In the genomic region with DNA sequence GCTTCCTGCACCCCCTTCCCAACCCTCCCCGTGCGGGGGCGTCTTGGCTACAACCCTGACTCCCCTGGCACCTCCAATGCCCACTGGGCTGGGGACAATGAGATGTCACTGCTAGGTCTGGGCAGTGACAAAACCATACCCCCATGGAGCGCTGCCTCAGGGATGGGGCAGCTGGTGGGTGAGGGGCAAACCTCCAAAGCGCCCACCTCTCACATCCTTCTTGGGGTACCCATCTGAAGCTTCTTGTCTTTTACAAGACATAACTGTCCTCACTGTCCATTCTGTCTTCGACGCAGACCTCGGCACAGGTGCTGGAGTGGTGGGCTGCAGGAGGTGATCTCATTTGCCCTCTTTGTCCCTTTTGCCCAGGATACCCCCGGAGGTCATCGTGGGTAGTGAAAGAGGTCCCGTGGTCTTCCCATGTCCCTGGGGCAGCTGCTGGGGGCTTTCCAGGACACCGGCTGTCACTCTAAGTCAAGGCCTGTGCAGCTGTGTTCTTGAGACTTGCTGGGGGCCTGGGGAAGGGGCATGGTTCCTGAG, we compare ENCODE assay signal across 17 cellular contexts. TPM values are rescaled to one million over a fixed set of nuclear protein-coding genes. Genes with fewer than 3 reads are reported as not detected.
DNase-seq lines count a peak whose midpoint lies in the region; ATAC-seq and TF ChIP-seq lines count a peak whose summit lies in the region.
"Had no signal": no experiment of that assay in that cellular context is flagged by ENCODE, and none has a peak within 500 bp of the region (broad histone marks: within the 10 kb centered on the region; RNA-seq: fewer than 3 reads in every experiment).

No MANE protein-coding gene starts in this region.

- no peak for TF ChIP-seq CTCF in activated CD8-positive, alpha-beta T cell treated with anti-CD3 and anti-CD28 coated beads for 36 hours (IDR thresholded peaks at IDR 0.05)
- TF ChIP-seq CTCF in WERI-Rb-1 (IDR thresholded peaks at IDR 0.05; ENCODE audit: low read depth, low read length) (peak; percentile 38), GM10248 (IDR thresholded peaks at IDR 0.05; ENCODE audit: control extremely low read depth, extremely low read depth, low read depth, missing control alignments) (no peak)

- peak; percentile 16 for DNase-seq in activated CD8-positive, alpha-beta T cell treated with anti-CD3 and anti-CD28 coated beads, Interleukin-2, amount 10 ng/mL, durations not matched to agents 7 days and 5 days
- DNase-seq in activated CD8-positive, alpha-beta T cell treated with anti-CD3 and anti-CD28 coated beads for 36 hours, result no peak
- DNase-seq in WERI-Rb-1 (no peak), iPS-NIHi7 (ENCODE audit: extremely low spot score) (peak; percentile 31), GM10248 (ENCODE audit: extremely low spot score) (no peak), kidney tubule cell (ENCODE audit: low spot score) (no peak), NCI-H1436 (lab: John Stamatoyannopoulos, UW) (no peak)
- peak; percentile 8 for DNase-seq in stimulated activated CD8-positive, alpha-beta memory T cell treated with anti-CD3 and anti-CD28 coated beads, Interleukin-4, amount 100 ng/mL, for 48 hours
- DNase-seq: activated CD4-positive, alpha-beta T cell treated with anti-CD3 and anti-CD28 coated beads, Interleukin-2, amount 50 U/mL, for 48 hours; amniotic stem cell; cortex of kidney; spleen; stimulated activated naive CD4-positive, alpha-beta T cell treated with Interleukin-2 at 50 U/mL for 16 hours had no signal

- CTCF ChIA-PET in activated CD8-positive, alpha-beta T cell treated with anti-CD3 and anti-CD28 coated beads, Interleukin-2, amount 10 ng/mL, durations not matched to agents 7 days and 5 days (lab: Charles Lee), result no interaction called here
- CTCF ChIA-PET in activated CD8-positive, alpha-beta T cell treated with anti-CD3 and anti-CD28 coated beads for 36 hours (lab: Charles Lee), result no interaction called here
- CTCF ChIA-PET in GM10248 (lab: Yijun Ruan, JAX), result interaction anchor here (1.0 to 4.3 kb wide), 3 partner anchors 9 to 50 kb away, joined by 3 to 20 read pairs (median 10); no protein-coding TSS in a partner anchor

- peaks cover 9% of the 10 kb centered on the region for H3K27me3 Mint-ChIP-seq in activated CD8-positive, alpha-beta T cell treated with anti-CD3 and anti-CD28 coated beads, Interleukin-2, amount 10 ng/mL, durations not matched to agents 7 days and 5 days (ENCODE audit: low read depth)
- H3K27me3 Mint-ChIP-seq in activated CD8-positive, alpha-beta T cell treated with anti-CD3 and anti-CD28 coated beads for 36 hours, result peaks cover 3% of the 10 kb centered on the region

- no peaks in the 10 kb centered on the region for H3K9me3 ChIP-seq in WERI-Rb-1 (ENCODE audit: severe bottlenecking)
- H3K9me3 ChIP-seq: mucosa of descending colon, pancreas, spleen had no signal

- peaks cover 3% of the 10 kb centered on the region for H3K4me1 Mint-ChIP-seq in activated CD8-positive, alpha-beta T cell treated with anti-CD3 and anti-CD28 coated beads, Interleukin-2, amount 10 ng/mL, durations not matched to agents 7 days and 5 days (ENCODE audit: low read depth)
- no peaks in the 10 kb centered on the region for H3K4me1 Mint-ChIP-seq in activated CD8-positive, alpha-beta T cell treated with anti-CD3 and anti-CD28 coated beads for 36 hours (ENCODE audit: low read depth)

- no peaks in the 10 kb centered on the region for H3K27me3 ChIP-seq in WERI-Rb-1 (ENCODE audit: insufficient read depth, low read depth, severe bottlenecking)
- H3K27me3 ChIP-seq: pancreas had no signal

- no peak overlapping the region for H3K4me3 Mint-ChIP-seq in activated CD8-positive, alpha-beta T cell treated with anti-CD3 and anti-CD28 coated beads, Interleukin-2, amount 10 ng/mL, durations not matched to agents 7 days and 5 days
- no peak overlapping the region for H3K4me3 Mint-ChIP-seq in activated CD8-positive, alpha-beta T cell treated with anti-CD3 and anti-CD28 coated beads for 36 hours

- H3K27ac Mint-ChIP-seq in activated CD8-positive, alpha-beta T cell treated with anti-CD3 and anti-CD28 coated beads, Interleukin-2, amount 10 ng/mL, durations not matched to agents 7 days and 5 days, result no peak overlapping the region
- no peak overlapping the region for H3K27ac Mint-ChIP-seq in activated CD8-positive, alpha-beta T cell treated with anti-CD3 and anti-CD28 coated beads for 36 hours
- H3K27ac Mint-ChIP-seq: activated T-helper 2 cell treated with anti-CD3 and anti-CD28 coated beads, Interferon-gamma antibody, Interleukin-2, Interleukin-4, amounts not matched to agents 10 μg/mL and 5 μg/mL and 100 μg/mL, durations not matched to agents 14 hours and 24 hours and 36 hours had no signal

- intact Hi-C loops in activated CD8-positive, alpha-beta T cell treated with anti-CD3 and anti-CD28 coated beads for 36 hours (cut with micrococcal nuclease), result no loop called here

- H3K4me3 ChIP-seq in WERI-Rb-1 (ENCODE audit: low read depth, low read length), result no peak overlapping the region
- H3K4me3 ChIP-seq: mucosa of descending colon, pancreas, SK-N-MC, spleen had no signal

- H3K9me3 Mint-ChIP-seq in activated CD8-positive, alpha-beta T cell treated with anti-CD3 and anti-CD28 coated beads, Interleukin-2, amount 10 ng/mL, durations not matched to agents 7 days and 5 days (ENCODE audit: insufficient read depth), result no peaks in the 10 kb centered on the region
- H3K9me3 Mint-ChIP-seq in activated CD8-positive, alpha-beta T cell treated with anti-CD3 and anti-CD28 coated beads for 36 hours, result no peaks in the 10 kb centered on the region
- H3K9me3 Mint-ChIP-seq: activated T-helper 2 cell treated with anti-CD3 and anti-CD28 coated beads, Interferon-gamma antibody, Interleukin-2, Interleukin-4, amounts not matched to agents 10 μg/mL and 5 μg/mL and 100 μg/mL, durations not matched to agents 14 hours and 24 hours and 36 hours had no signal

- no peaks in the 10 kb centered on the region for H3K36me3 ChIP-seq in WERI-Rb-1
- H3K36me3 ChIP-seq: pancreas had no signal

- no peak for ATAC-seq in activated CD8-positive, alpha-beta T cell treated with anti-CD3 and anti-CD28 coated beads, Interleukin-2, amount 10 ng/mL, durations not matched to agents 7 days and 5 days
- ATAC-seq in activated CD8-positive, alpha-beta T cell treated with anti-CD3 and anti-CD28 coated beads for 36 hours, result no peak

- no peaks in the 10 kb centered on the region for H3K36me3 Mint-ChIP-seq in activated CD8-positive, alpha-beta T cell treated with anti-CD3 and anti-CD28 coated beads, Interleukin-2, amount 10 ng/mL, durations not matched to agents 7 days and 5 days (ENCODE audit: low read depth)
- no peaks in the 10 kb centered on the region for H3K36me3 Mint-ChIP-seq in activated CD8-positive, alpha-beta T cell treated with anti-CD3 and anti-CD28 coated beads for 36 hours (ENCODE audit: low read depth)

- POLR2A ChIA-PET in activated CD8-positive, alpha-beta T cell treated with anti-CD3 and anti-CD28 coated beads, Interleukin-2, amount 10 ng/mL, durations not matched to agents 7 days and 5 days (lab: Charles Lee), result no interaction called here
- POLR2A ChIA-PET in activated CD8-positive, alpha-beta T cell treated with anti-CD3 and anti-CD28 coated beads for 36 hours (lab: Charles Lee), result no interaction called here
- POLR2A ChIA-PET in GM10248 (lab: Yijun Ruan, JAX), result no interaction called here

- H3K27ac ChIP-seq in WERI-Rb-1, result no peak overlapping the region; the same call in 1 of the 2 replicates
- H3K27ac ChIP-seq: pancreas, SK-N-MC had no signal

RNA-seq across cellular contexts. Expression of gene CSF1R, which starts 27.8 kb away (rescaled TPM):
- not detected for total RNA-seq in activated CD8-positive, alpha-beta T cell treated with anti-CD3 and anti-CD28 coated beads, Interleukin-2, amount 10 ng/mL, durations not matched to agents 7 days and 5 days
- total RNA-seq in activated CD8-positive, alpha-beta T cell treated with anti-CD3 and anti-CD28 coated beads for 36 hours, result not detected

RNA-seq across cellular contexts. Expression of gene PDGFRB, which starts 41.5 kb away (rescaled TPM):
- 10 to 100 TPM; 47.0 to 49.0 TPM for total RNA-seq in activated CD8-positive, alpha-beta T cell treated with anti-CD3 and anti-CD28 coated beads, Interleukin-2, amount 10 ng/mL, durations not matched to agents 7 days and 5 days
- under 1 TPM; 0.58 to 0.74 TPM for total RNA-seq in activated CD8-positive, alpha-beta T cell treated with anti-CD3 and anti-CD28 coated beads for 36 hours

RNA-seq across cellular contexts. Expression of gene CDX1, which starts 52.4 kb away (rescaled TPM):
- total RNA-seq in activated CD8-positive, alpha-beta T cell treated with anti-CD3 and anti-CD28 coated beads, Interleukin-2, amount 10 ng/mL, durations not matched to agents 7 days and 5 days, result not detected
- total RNA-seq in activated CD8-positive, alpha-beta T cell treated with anti-CD3 and anti-CD28 coated beads for 36 hours, result not detected
- total RNA-seq: activated T-helper 2 cell treated with anti-CD3 and anti-CD28 coated beads, Interferon-gamma antibody, Interleukin-2, Interleukin-4, amounts not matched to agents 10 μg/mL and 5 μg/mL and 100 μg/mL, durations not matched to agents 14 hours and 24 hours and 36 hours had no signal

Comparison
In these comparisons a context has a peak if more than half of its experiments do, and no peak if none do; other contexts are left out.
1. DNase-seq: peak in activated CD8-positive, alpha-beta T cell treated with anti-CD3 and anti-CD28 coated beads, Interleukin-2, amount 10 ng/mL, durations not matched to agents 7 days and 5 days (single experiment), iPS-NIHi7 (single experiment) and stimulated activated CD8-positive, alpha-beta memory T cell treated with anti-CD3 and anti-CD28 coated beads, Interleukin-4, amount 100 ng/mL, for 48 hours (single experiment); none in activated CD8-positive, alpha-beta T cell treated with anti-CD3 and anti-CD28 coated beads for 36 hours (single experiment), WERI-Rb-1 (single experiment), GM10248 (single experiment), kidney tubule cell (single experiment) and NCI-H1436 (single experiment).
2. RNA of gene PDGFRB, which starts 41.5 kb away (total RNA-seq): 47.0 to 49.0 TPM in activated CD8-positive, alpha-beta T cell treated with anti-CD3 and anti-CD28 coated beads, Interleukin-2, amount 10 ng/mL, durations not matched to agents 7 days and 5 days; 0.58 to 0.74 TPM in activated CD8-positive, alpha-beta T cell treated with anti-CD3 and anti-CD28 coated beads for 36 hours; every median in the first group is over 10 times any median in the second.